ENCODE assay signal across 1 cellular context in genomic region chr3:2861120-2861519, GRCh38.
TF ChIP-seq lines count a peak whose summit lies in the region.

No MANE protein-coding gene starts in this region.

TF ChIP-seq in liver, 16 proteins besides CTCF, POLR2A, EP300 and RAD21 (continued from another document):
- peak; percentile 36 for TF ChIP-seq MAX (IDR thresholded peaks at IDR 0.05)
- TF ChIP-seq GABPA (IDR thresholded peaks at IDR 0.05 in 1 of 2, conservative IDR thresholded peaks at IDR 0.05 in 1 of 2): no peak
- TF ChIP-seq ZBTB33 (IDR thresholded peaks at IDR 0.05): peak; percentile 31
- TF ChIP-seq FOXA1 (IDR thresholded peaks at IDR 0.05): peak; percentile 65
- TF ChIP-seq NR2F2 (IDR thresholded peaks at IDR 0.05): no peak
- TF ChIP-seq JUND (IDR thresholded peaks at IDR 0.05): peak in 1 of 2 donors; percentile 88
- TF ChIP-seq FOXA2 (IDR thresholded peaks at IDR 0.05): peak; percentile 84
- peak; percentile 29 to 80 for TF ChIP-seq HNF4A (conservative IDR thresholded peaks at IDR 0.05)
- no peak for TF ChIP-seq ATF3 (IDR thresholded peaks at IDR 0.05)
